23 cellular contexts compared by ENCODE assay signal in the genomic region with DNA sequence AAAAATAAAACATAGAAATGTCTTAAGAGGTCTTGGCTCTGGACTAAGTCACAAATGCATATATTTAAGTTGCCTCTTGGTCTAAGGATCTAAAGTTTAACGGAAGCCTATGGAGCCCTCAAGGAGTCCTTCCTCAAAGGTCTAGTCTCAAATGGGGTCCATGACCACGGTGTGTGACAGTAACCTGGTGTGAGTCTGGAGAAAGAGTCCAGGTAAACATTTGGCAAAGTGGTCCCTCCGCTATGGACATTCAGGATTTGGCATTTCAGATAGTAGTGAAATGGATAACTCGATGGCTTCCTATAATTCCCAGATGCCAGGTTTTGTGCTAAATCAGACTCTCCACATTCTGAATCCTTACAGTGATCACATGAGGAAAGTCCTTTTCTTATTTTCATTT. TPM values are rescaled to one million over a fixed set of nuclear protein-coding genes. Genes with fewer than 3 reads are reported as not detected.
DNase-seq lines count a peak whose midpoint lies in the region; ATAC-seq, FAIRE-seq and TF ChIP-seq lines count a peak whose summit lies in the region.
"Had no signal": no experiment of that assay in that cellular context is flagged by ENCODE, and none has a peak within 500 bp of the region (broad histone marks: within the 10 kb centered on the region; RNA-seq: fewer than 3 reads in every experiment).

No MANE protein-coding gene starts in this region.

- no peaks in the 10 kb centered on the region for H3K27me3 Mint-ChIP-seq in activated CD8-positive, alpha-beta memory T cell treated with anti-CD3 and anti-CD28 coated beads, Interleukin-2, amount 10 ng/mL, durations not matched to agents 7 days and 5 days
- no peaks in the 10 kb centered on the region for H3K27me3 Mint-ChIP-seq in memory B cell

- H3K27ac Mint-ChIP-seq in activated CD8-positive, alpha-beta memory T cell treated with anti-CD3 and anti-CD28 coated beads, Interleukin-2, amount 10 ng/mL, durations not matched to agents 7 days and 5 days, result peak overlapping the region; percentile 89
- peak overlapping the region; percentile 76 for H3K27ac Mint-ChIP-seq in memory B cell

- FAIRE-seq in GM12891 (lab: Jason Lieb, UNC), result no peak
- FAIRE-seq: RCC 7860 had no signal

- H3K4me3 Mint-ChIP-seq in activated CD8-positive, alpha-beta memory T cell treated with anti-CD3 and anti-CD28 coated beads, Interleukin-2, amount 10 ng/mL, durations not matched to agents 7 days and 5 days, result peak overlapping the region; percentile 74
- no peak overlapping the region for H3K4me3 Mint-ChIP-seq in memory B cell
- H3K4me3 Mint-ChIP-seq: neural crest cell had no signal

- DNase-seq in activated CD8-positive, alpha-beta memory T cell treated with anti-CD3 and anti-CD28 coated beads for 24 hours, result peak; percentile 53
- DNase-seq in activated CD8-positive, alpha-beta memory T cell treated with anti-CD3 and anti-CD28 coated beads, Interleukin-2, amount 50 U/mL, for 4 hours, result no peak
- DNase-seq in GM12891 (ENCODE audit: insufficient read length, low spot score) (no peak), memory B cell (ENCODE audit: low spot score in 2 of 2) (no peak), DMS53 treated with DMSO at 0.1 percent for 48 hours (lab: John Stamatoyannopoulos, UW; ENCODE audit: unreplicated experiment) (no peak)
- DNase-seq in activated CD8-positive, alpha-beta memory T cell treated with anti-CD3 and anti-CD28 coated beads, Interleukin-2, amount 10 ng/mL, durations not matched to agents 7 days and 5 days, result no peak
- DNase-seq in NK-92 treated with Interleukin-12 subunit alpha and Interleukin-12 subunit beta, amount 100 ng/mL, for 24 hours (lab: John Stamatoyannopoulos, UW), result no peak
- DNase-seq: aorta; C1 segment of cervical spinal cord; cerebellar nuclear complex; DMS153; effector CD4-positive, alpha-beta T cell; left cardiac atrium; mesendoderm; NCI-H1694 treated with DMSO at 0.1 percent for 48 hours; NCI-H345; stimulated activated CD4-positive, alpha-beta T cell treated with anti-CD3 and anti-CD28 coated beads, Interleukin-4, amount 100 ng/mL, for 1 hour; T1000 had no signal

- H3K4me1 Mint-ChIP-seq in activated CD8-positive, alpha-beta memory T cell treated with anti-CD3 and anti-CD28 coated beads, Interleukin-2, amount 10 ng/mL, durations not matched to agents 7 days and 5 days, result peaks cover 91% of the 10 kb centered on the region
- H3K4me1 Mint-ChIP-seq in memory B cell, result peaks cover 47% of the 10 kb centered on the region

- H3K9me3 Mint-ChIP-seq in activated CD8-positive, alpha-beta memory T cell treated with anti-CD3 and anti-CD28 coated beads, Interleukin-2, amount 10 ng/mL, durations not matched to agents 7 days and 5 days (ENCODE audit: low read depth), result no peaks in the 10 kb centered on the region
- no peaks in the 10 kb centered on the region for H3K9me3 Mint-ChIP-seq in memory B cell
- H3K9me3 Mint-ChIP-seq: neural crest cell had no signal

- no peak for ATAC-seq in activated CD8-positive, alpha-beta memory T cell treated with anti-CD3 and anti-CD28 coated beads, Interleukin-2, amount 10 ng/mL, durations not matched to agents 7 days and 5 days
- ATAC-seq in memory B cell (ENCODE audit: low read depth), result no peak
- ATAC-seq in GM19023 (IDR thresholded peaks at IDR 0.05; ENCODE audit: unreplicated experiment), result no peak
- ATAC-seq: gastroesophageal sphincter, left cardiac atrium had no signal

- TF ChIP-seq POLR2A in GM12891 (IDR thresholded peaks at IDR 0.05; ENCODE audit: low read depth, low read length), result 0 out of 2 replicates have a peak, but pooled peaks have one; percentile 7

- CTCF ChIA-PET in activated CD8-positive, alpha-beta memory T cell treated with anti-CD3 and anti-CD28 coated beads, Interleukin-2, amount 10 ng/mL, durations not matched to agents 7 days and 5 days (lab: Charles Lee), result interaction anchor here (1.3 to 2.2 kb wide), 4 partner anchors 14 to 76 kb away, joined by 3 to 8 read pairs (median 6); no protein-coding TSS in a partner anchor

- peaks cover 69% of the 10 kb centered on the region for H3K36me3 Mint-ChIP-seq in activated CD8-positive, alpha-beta memory T cell treated with anti-CD3 and anti-CD28 coated beads, Interleukin-2, amount 10 ng/mL, durations not matched to agents 7 days and 5 days
- H3K36me3 Mint-ChIP-seq in memory B cell, result peaks cover 29% of the 10 kb centered on the region

TF ChIP-seq in GM12891, 5 proteins besides CTCF, POLR2A, EP300 and RAD21:
- peak; percentile 54; the same call in 1 of the 2 replicates for TF ChIP-seq POLR2AphosphoS5 (IDR thresholded peaks at IDR 0.05; ENCODE audit: low read depth, low read length)
- no peak for TF ChIP-seq TAF1 (IDR thresholded peaks at IDR 0.05; ENCODE audit: low read depth, low read length)

RNA-seq across cellular contexts. Expression of a gene that starts 44.2 kb away (rescaled TPM):
- polyA plus RNA-seq in GM12891 (2012; ENCODE audit: low read depth, missing spikeins), result 58.4 TPM
- total RNA-seq in activated CD8-positive, alpha-beta memory T cell treated with anti-CD3 and anti-CD28 coated beads, Interleukin-2, amount 10 ng/mL, durations not matched to agents 7 days and 5 days, result 100 to 1,000 TPM; 136 to 145 TPM
- total RNA-seq: SK-MEL-5 had no signal
